Comparison of ENCODE assay signal across 1 cellular context in genomic region chr18:50933684-50934083, GRCh38.
A peak's percentile ranks its signal among the peaks of the same experiment; 100 is the strongest.
TF ChIP-seq lines count a peak whose summit lies in the region.

No MANE protein-coding gene starts in this region.

TF ChIP-seq in K562, 482 proteins besides CTCF, POLR2A, EP300 and RAD21 (continues in another document):
- TF ChIP-seq XRCC4 (IDR thresholded peaks at IDR 0.05; ENCODE audit: extremely low read depth, insufficient read depth, insufficient read length) (no peak), NUFIP1 (IDR thresholded peaks at IDR 0.05; ENCODE audit: partially characterized antibody) (no peak), ARID1B (IDR thresholded peaks at IDR 0.05) (peak; percentile 52; the same call in 1 of the 2 replicates), MBD2 (IDR thresholded peaks at IDR 0.05; ENCODE audit: borderline replicate concordance, low read depth) (no peak), ARID4B (CRISPR knock-in tag; IDR thresholded peaks at IDR 0.05) (no peak), SRSF9 (IDR thresholded peaks at IDR 0.05; ENCODE audit: borderline replicate concordance, low read depth, low read length) (no peak), ZNF644 (tag; IDR thresholded peaks at IDR 0.05; ENCODE audit: low read depth) (no peak), CBX1 (IDR thresholded peaks at IDR 0.05; ENCODE audit: low read depth) (no peak), SUPT5H (IDR thresholded peaks at IDR 0.05) (no peak), ZNF589 (CRISPR knock-in tag; IDR thresholded peaks at IDR 0.05; ENCODE audit: low read depth) (no peak), CEBPG (CRISPR knock-in tag; IDR thresholded peaks at IDR 0.05) (no peak), CEBPG (tag; conservative IDR thresholded peaks at IDR 0.05 in 1 of 2, IDR thresholded peaks at IDR 0.05 in 1 of 2) (no peak), THAP12 (CRISPR knock-in tag; IDR thresholded peaks at IDR 0.05) (no peak), FOXK1 (CRISPR knock-in tag; IDR thresholded peaks at IDR 0.05; ENCODE audit: borderline replicate concordance) (no peak), ZC3H8 (IDR thresholded peaks at IDR 0.05) (no peak), ETV1 (tag; conservative IDR thresholded peaks at IDR 0.05; ENCODE audit: low read depth) (no peak), CHD7 (IDR thresholded peaks at IDR 0.05; ENCODE audit: low read depth, low read length) (no peak), ZNF431 (CRISPR knock-in tag; IDR thresholded peaks at IDR 0.05) (no peak), EP400 (IDR thresholded peaks at IDR 0.05) (0 out of 2 replicates have a peak, but pooled peaks have one; percentile 13), RB1 (IDR thresholded peaks at IDR 0.05; ENCODE audit: low read depth) (no peak), ZFX (CRISPR knock-in tag; IDR thresholded peaks at IDR 0.05) (peak; percentile 49), KLF1 (tag; IDR thresholded peaks at IDR 0.05) (no peak), LCOR (CRISPR knock-in tag; IDR thresholded peaks at IDR 0.05) (no peak), NR1H2 (CRISPR knock-in tag; IDR thresholded peaks at IDR 0.05) (no peak), NR4A1 (CRISPR knock-in tag; IDR thresholded peaks at IDR 0.05) (no peak), NR4A1 (tag; IDR thresholded peaks at IDR 0.05) (no peak), DDX20 (tag; IDR thresholded peaks at IDR 0.05; ENCODE audit: low read depth) (no peak), ZNF445 (CRISPR knock-in tag; IDR thresholded peaks at IDR 0.05; ENCODE audit: low read depth) (no peak), HMBOX1 (IDR thresholded peaks at IDR 0.05) (no peak), GTF2F1 (IDR thresholded peaks at IDR 0.05; ENCODE audit: low read depth, low read length) (no peak), PRMT5 (CRISPR knock-in tag; IDR thresholded peaks at IDR 0.05) (no peak), E2F8 (IDR thresholded peaks at IDR 0.05; ENCODE audit: low read depth, partially characterized antibody) (no peak), ZNF354B (CRISPR knock-in tag; IDR thresholded peaks at IDR 0.05) (no peak), POLR2G (IDR thresholded peaks at IDR 0.05; ENCODE audit: low read depth, low read length) (no peak), FOXJ3 (CRISPR knock-in tag; IDR thresholded peaks at IDR 0.05) (no peak), ZSCAN32 (CRISPR knock-in tag; IDR thresholded peaks at IDR 0.05) (no peak), CHAMP1 (IDR thresholded peaks at IDR 0.05) (no peak), MCM7 (IDR thresholded peaks at IDR 0.05) (no peak), CREBBP (IDR thresholded peaks at IDR 0.05; ENCODE audit: low read depth, low read length) (no peak), SRSF1 (IDR thresholded peaks at IDR 0.05; ENCODE audit: low read depth, low read length) (no peak), CHD4 (IDR thresholded peaks at IDR 0.05; ENCODE audit: insufficient read depth, insufficient replicate concordance, low read depth, low read length, poor library complexity, severe bottlenecking) (no peak)
